In genomic region chrX:12956704-12957541, GRCh38 we compare ENCODE assay signal across 8 cellular contexts. TPM values are rescaled to one million over a fixed set of nuclear protein-coding genes. Genes with fewer than 3 reads are reported as not detected.
DNase-seq lines count a peak whose midpoint lies in the region; ATAC-seq, FAIRE-seq and TF ChIP-seq lines count a peak whose summit lies in the region.

No MANE protein-coding gene starts in this region.

- CTCF ChIA-PET in A549 (lab: Yijun Ruan, JAX) (interaction anchor here (0.9 to 4.9 kb wide), 2 partner anchors 11 to 13 kb away, joined by 3 to 26 read pairs; no protein-coding TSS in a partner anchor), PC-3 (lab: Charles Lee) (no interaction called here)

- TF ChIP-seq RAD21 in A549 (conservative IDR thresholded peaks at IDR 0.05 in 1 of 2, IDR thresholded peaks at IDR 0.05 in 1 of 2): no peak

- BruUV-seq in PC-3 (replicated peaks; lab: Mats Ljungman, UMichigan): TSS peak; percentile 95

- no peaks in the 10 kb centered on the region for H3K9me2 ChIP-seq in PC-3 (replicated peaks; ENCODE audit: low read length)

- ATAC-seq in A549 (peak; percentile 39 to 85; a peak in 4 of 6 replicates), GM18873 (IDR thresholded peaks at IDR 0.05; ENCODE audit: low FRiP score, unreplicated experiment) (peak; percentile 72), HG03039 (IDR thresholded peaks at IDR 0.05; ENCODE audit: unreplicated experiment) (peak; percentile 58), PC-3 (peak; percentile 83)

- peaks cover 17% of the 10 kb centered on the region for H3K4me1 ChIP-seq in A549
- H3K4me1 ChIP-seq in PC-3 (ENCODE audit: insufficient read depth, low read length): peaks cover 19% of the 10 kb centered on the region
- peaks cover 0 to 9% of the 10 kb centered on the region in 2 donors for H3K4me1 ChIP-seq in kidney (ENCODE audit: control insufficient read depth in 1 of 2, insufficient read depth in 1 of 2, low read depth in 1 of 2, low read length in 2 of 2)
- peaks cover 14% of the 10 kb centered on the region for H3K4me1 ChIP-seq in suprapubic skin

- peak overlapping the region; percentile 99 for H3K27ac Mint-ChIP-seq in activated naive CD8-positive, alpha-beta T cell treated with anti-CD3 and anti-CD28 coated beads for 36 hours

- H3K4me3 Mint-ChIP-seq in activated naive CD8-positive, alpha-beta T cell treated with anti-CD3 and anti-CD28 coated beads for 36 hours: peak overlapping the region; percentile 85

- H3K9me3 Mint-ChIP-seq in activated naive CD8-positive, alpha-beta T cell treated with anti-CD3 and anti-CD28 coated beads for 36 hours: no peaks in the 10 kb centered on the region

- TF ChIP-seq EP300 in A549 (IDR thresholded peaks at IDR 0.05) (no peak), suprapubic skin (IDR thresholded peaks at IDR 0.05) (no peak)

- WGBS in A549 (ENCODE audit: missing lambda C conversion rate): 64% methylated on average over 9 of the region's 9 CpGs
- WGBS in suprapubic skin: 66% methylated on average over 9 of the region's 9 CpGs

- H3K4me3 ChIP-seq in A549 (no peak overlapping the region), PC-3 (ENCODE audit: low read length) (no peak overlapping the region), kidney (ENCODE audit: low read length in 2 of 2) (no peak overlapping the region), suprapubic skin (no peak overlapping the region)

- no peaks in the 10 kb centered on the region for H3K36me3 ChIP-seq in PC-3 (ENCODE audit: low read depth, low read length)
- no peaks in the 10 kb centered on the region for H3K36me3 ChIP-seq in kidney (ENCODE audit: control insufficient read depth in 1 of 2, insufficient read depth in 2 of 2, low read length in 2 of 2)
- no peaks in the 10 kb centered on the region for H3K36me3 ChIP-seq in suprapubic skin

- peak overlapping the region; percentile 71 for H2AFZ ChIP-seq in PC-3 (ENCODE audit: low read length)

- H3K4me1 Mint-ChIP-seq in activated naive CD8-positive, alpha-beta T cell treated with anti-CD3 and anti-CD28 coated beads for 36 hours: peaks cover 67% of the 10 kb centered on the region

- TF ChIP-seq CTCF in A549 (IDR thresholded peaks at IDR 0.05): no peak
- TF ChIP-seq CTCF in PC-3 (conservative IDR thresholded peaks at IDR 0.05; ENCODE audit: low read depth, low read length): no peak
- TF ChIP-seq CTCF in kidney (IDR thresholded peaks at IDR 0.05; ENCODE audit: borderline replicate concordance, extremely low read depth, insufficient read depth): no peak
- no peak for TF ChIP-seq CTCF in suprapubic skin (IDR thresholded peaks at IDR 0.05)

- no peaks in the 10 kb centered on the region for H4K20me1 ChIP-seq in PC-3 (ENCODE audit: low read length)

- no peaks in the 10 kb centered on the region for H3K79me2 ChIP-seq in PC-3 (ENCODE audit: low read length)

- H3K4me2 ChIP-seq in A549: peak overlapping the region; percentile 57
- H3K4me2 ChIP-seq in PC-3 (ENCODE audit: low read length): peak overlapping the region; percentile 63

- no peaks in the 10 kb centered on the region for H3F3A ChIP-seq in PC-3 (ENCODE audit: low read length, unreplicated experiment)

- peak overlapping the region; percentile 78 to 95 for H3K27ac ChIP-seq in A549
- H3K27ac ChIP-seq in PC-3 (ENCODE audit: low read length): peak overlapping the region; percentile 70
- H3K27ac ChIP-seq in kidney (ENCODE audit: low read depth in 2 of 2, low read length in 2 of 2): peak overlapping the region in 1 of 2 donors; percentile 81
- H3K27ac ChIP-seq in suprapubic skin: peak overlapping the region; percentile 69

- no peaks in the 10 kb centered on the region for H3K9me3 ChIP-seq in A549
- no peaks in the 10 kb centered on the region for H3K9me3 ChIP-seq in PC-3 (ENCODE audit: low read length)
- no peaks in the 10 kb centered on the region for H3K9me3 ChIP-seq in kidney (ENCODE audit: control insufficient read depth in 1 of 2, low read length in 2 of 2)
- H3K9me3 ChIP-seq in suprapubic skin: no peaks in the 10 kb centered on the region

- FAIRE-seq in A549 (lab: Jason Lieb, UNC) (peak; percentile 99), kidney (lab: Jason Lieb, UNC) (peak; percentile 91)

- POLR2A ChIA-PET in A549 (lab: Yijun Ruan, JAX): no interaction called here
- POLR2A ChIA-PET in PC-3 (lab: Charles Lee; ENCODE audit: unreplicated experiment): no interaction called here

- peaks cover 17% of the 10 kb centered on the region for H3K36me3 Mint-ChIP-seq in activated naive CD8-positive, alpha-beta T cell treated with anti-CD3 and anti-CD28 coated beads for 36 hours

- no peaks in the 10 kb centered on the region for H3K27me3 Mint-ChIP-seq in activated naive CD8-positive, alpha-beta T cell treated with anti-CD3 and anti-CD28 coated beads for 36 hours

- TF ChIP-seq POLR2A in A549 (IDR thresholded peaks at IDR 0.05; ENCODE audit: low read length): no peak
- TF ChIP-seq POLR2A in suprapubic skin (IDR thresholded peaks at IDR 0.05): no peak

- H3K27me3 ChIP-seq in PC-3 (ENCODE audit: low read length): no peaks in the 10 kb centered on the region
- no peaks in the 10 kb centered on the region for H3K27me3 ChIP-seq in suprapubic skin

- DNase-seq in A549 (ENCODE audit: low read depth in 1 of 2, low spot score in 1 of 2) (peak; percentile 52 to 67), PC-3 (peak; percentile 55), kidney (no peak), suprapubic skin (ENCODE audit: low spot score in 2 of 2) (no peak), mesenteric fat pad (ENCODE audit: low spot score) (no peak)
- peak; percentile 42 for DNase-seq in activated naive CD8-positive, alpha-beta T cell treated with anti-CD3 and anti-CD28 coated beads for 36 hours

- H3K9ac ChIP-seq in PC-3 (ENCODE audit: low read length): peak overlapping the region; percentile 17
- no peak overlapping the region for H3K9ac ChIP-seq in kidney (ENCODE audit: low read length in 2 of 2)

- intact Hi-C loops in PC-3 (cut with micrococcal nuclease): no loop called here
- intact Hi-C loops in kidney (cut with DNase I): no loop called here

TF ChIP-seq in A549, 52 proteins besides CTCF, POLR2A, EP300 and RAD21:
- TF ChIP-seq JUN (IDR thresholded peaks at IDR 0.05): no peak
- no peak for TF ChIP-seq HOXA7 (CRISPR knock-in tag; IDR thresholded peaks at IDR 0.05)
- TF ChIP-seq RFX5 (IDR thresholded peaks at IDR 0.05): no peak
- no peak for TF ChIP-seq SMC3 (IDR thresholded peaks at IDR 0.05)
- no peak for TF ChIP-seq MAX (IDR thresholded peaks at IDR 0.05)
- no peak for TF ChIP-seq CEBPB (IDR thresholded peaks at IDR 0.05)
- no peak for TF ChIP-seq USF2 (IDR thresholded peaks at IDR 0.05)
- no peak for TF ChIP-seq EHMT2 (IDR thresholded peaks at IDR 0.05; ENCODE audit: low read depth)

RNA-seq across cellular contexts. Expression of gene TMSB4X, which starts 18.0 kb away (rescaled TPM):
- polyA plus RNA-seq in A549 (2011; rRNA removed): 3,130 and 3,742 TPM in 2 replicates
- polyA plus RNA-seq in A549 (2012; cell fraction: cytosol; rRNA removed): 3,096 and 3,118 TPM in 2 replicates
- 460 and 1,554 TPM in 2 replicates for polyA plus RNA-seq in A549 (2012; cell fraction: nucleus; rRNA removed)
- polyA plus RNA-seq in A549 (2017; fragmentation: RNase III; extraction: RNeasy Plus Mini Kit Qiagen cat#74134 plus additional on column Dnase treatment): 6,622 to 7,955 TPM (median 7,447 TPM) in 3 replicates
- polyA minus RNA-seq in A549 (2011; rRNA and poly(A)+ RNA removed): 852 and 1,226 TPM in 2 replicates
- total RNA-seq in PC-3 (2014; rRNA removed): 1,640 and 2,159 TPM in 2 replicates
- total RNA-seq in activated naive CD8-positive, alpha-beta T cell treated with anti-CD3 and anti-CD28 coated beads for 36 hours: 1,000 to 10,000 TPM; 3,478 to 3,646 TPM
- total RNA-seq in kidney: 2,421 TPM
- polyA plus RNA-seq in kidney (ENCODE audit: insufficient read depth, low read depth, low replicate concordance): 3,432 TPM
- total RNA-seq in suprapubic skin: 1,000 to 10,000 TPM in 3 of 4 donors, 100 to 1,000 TPM in 1; 880 to 1,466 (median 1,228) TPM
- total RNA-seq in mesenteric fat pad: 3,940 TPM

RNA-seq across cellular contexts. Expression of gene TLR8, which starts 50.5 kb away (rescaled TPM):
- polyA plus RNA-seq in A549 (2011; rRNA removed) (not detected in 2 replicates), A549 (2017; fragmentation: RNase III; extraction: RNeasy Plus Mini Kit Qiagen cat#74134 plus additional on column Dnase treatment) (not detected in 3 replicates), kidney (ENCODE audit: insufficient read depth, low read depth, low replicate concordance) (not detected)
- not detected in 2 replicates for polyA plus RNA-seq in A549 (2012; cell fraction: cytosol; rRNA removed)
- not detected in 2 replicates for polyA plus RNA-seq in A549 (2012; cell fraction: nucleus; rRNA removed)
- polyA minus RNA-seq in A549 (2011; rRNA and poly(A)+ RNA removed): not detected in 2 replicates
- total RNA-seq in PC-3 (2014; rRNA removed) (not detected in 2 replicates), kidney (3.1 TPM), suprapubic skin (under 1 TPM in 3 of 4 donors, not detected in 1; 0.11 to 0.17 (median 0.16) TPM), mesenteric fat pad (6.6 TPM)
- total RNA-seq in activated naive CD8-positive, alpha-beta T cell treated with anti-CD3 and anti-CD28 coated beads for 36 hours: not detected

Comparison
In these comparisons a context has a peak if more than half of its experiments do, and no peak if none do; other contexts are left out.
1. DNase-seq: peak in A549 (2 of 2), PC-3 (single experiment) and activated naive CD8-positive, alpha-beta T cell treated with anti-CD3 and anti-CD28 coated beads for 36 hours (single experiment); none in kidney (single experiment), suprapubic skin (0 of 2) and mesenteric fat pad (single experiment).
2. Peak in every context shown above with its lines, with median percentiles within 50 percentile points of each other: ATAC-seq.